2 cellular contexts compared by ENCODE assay signal in the genomic region with DNA sequence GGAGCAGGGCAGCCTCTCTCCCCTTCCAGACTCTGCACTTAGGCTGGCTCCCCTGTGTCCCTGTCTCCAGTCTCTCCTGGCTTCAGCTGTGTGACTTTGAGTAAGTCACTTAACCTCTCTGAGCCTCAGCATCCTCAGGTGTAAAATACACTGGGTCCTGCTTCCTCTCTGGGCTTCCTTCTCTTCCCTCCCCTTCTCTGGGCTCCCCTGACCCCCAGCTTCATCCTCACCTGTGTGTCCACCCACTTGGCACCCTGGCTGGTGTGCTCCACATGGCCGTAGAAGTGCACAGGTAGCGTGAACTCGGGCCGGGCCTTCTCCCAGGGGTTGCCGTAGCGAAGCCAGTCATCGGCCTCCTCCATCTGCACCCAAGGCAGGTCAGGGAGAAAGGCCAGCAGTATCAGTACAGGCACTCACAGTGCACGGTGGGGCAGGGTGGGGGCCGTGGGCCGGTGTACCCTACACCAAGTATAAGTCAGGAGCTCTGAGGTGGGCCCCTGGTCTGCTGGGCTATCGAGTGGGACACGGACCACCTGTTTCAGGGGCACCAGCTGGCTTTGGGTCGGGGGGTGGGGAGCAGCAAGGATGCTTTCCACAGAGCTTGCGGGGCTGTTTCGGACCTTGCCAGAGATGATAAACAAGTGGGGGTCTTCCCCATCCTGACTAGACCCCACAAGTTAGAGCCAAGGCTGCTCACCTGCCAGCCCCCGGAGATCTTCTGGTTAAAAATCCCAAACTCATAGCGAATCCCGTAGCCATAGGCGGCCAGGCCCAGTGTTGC.
TF ChIP-seq lines count a peak whose summit lies in the region.

No MANE protein-coding gene starts in this region.

TF ChIP-seq in SK-N-SH, 30 proteins besides CTCF, POLR2A, EP300 and RAD21:
- TF ChIP-seq MXI1 (IDR thresholded peaks at IDR 0.05; ENCODE audit: low read depth, low read length) = no peak
- TF ChIP-seq USF1 (IDR thresholded peaks at IDR 0.05; ENCODE audit: borderline replicate concordance, low read depth) = no peak
- no peak for TF ChIP-seq ELF1 (IDR thresholded peaks at IDR 0.05)
- no peak for TF ChIP-seq YY1 (IDR thresholded peaks at IDR 0.05; ENCODE audit: low read depth)
- no peak for TF ChIP-seq NRF1 (IDR thresholded peaks at IDR 0.05; ENCODE audit: low read depth, low read length)
- no peak for TF ChIP-seq RCOR1 (IDR thresholded peaks at IDR 0.05; ENCODE audit: low read length)
- TF ChIP-seq USF2 (IDR thresholded peaks at IDR 0.05; ENCODE audit: borderline replicate concordance, low read depth, low read length) = no peak
- TF ChIP-seq FOXM1 (IDR thresholded peaks at IDR 0.05; ENCODE audit: low read depth) = no peak
- TF ChIP-seq, protein P1, sequence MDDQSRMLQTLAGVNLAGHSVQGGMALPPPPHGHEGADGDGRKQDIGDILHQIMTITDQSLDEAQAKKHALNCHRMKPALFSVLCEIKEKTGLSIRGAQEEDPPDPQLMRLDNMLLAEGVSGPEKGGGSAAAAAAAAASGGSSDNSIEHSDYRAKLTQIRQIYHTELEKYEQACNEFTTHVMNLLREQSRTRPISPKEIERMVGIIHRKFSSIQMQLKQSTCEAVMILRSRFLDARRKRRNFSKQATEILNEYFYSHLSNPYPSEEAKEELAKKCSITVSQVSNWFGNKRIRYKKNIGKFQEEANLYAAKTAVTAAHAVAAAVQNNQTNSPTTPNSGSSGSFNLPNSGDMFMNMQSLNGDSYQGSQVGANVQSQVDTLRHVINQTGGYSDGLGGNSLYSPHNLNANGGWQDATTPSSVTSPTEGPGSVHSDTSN (IDR thresholded peaks at IDR 0.05) = no peak
- TF ChIP-seq EZH2phosphoT487 (IDR thresholded peaks at IDR 0.05; ENCODE audit: borderline replicate concordance, low read depth) = no peak
- no peak for TF ChIP-seq FOXJ3 (CRISPR knock-in tag; IDR thresholded peaks at IDR 0.05)
- no peak for TF ChIP-seq NFIC (IDR thresholded peaks at IDR 0.05; ENCODE audit: borderline replicate concordance)
- no peak for TF ChIP-seq TEAD4 (IDR thresholded peaks at IDR 0.05; ENCODE audit: borderline replicate concordance, insufficient read depth)
- no peak for TF ChIP-seq TAF1 (IDR thresholded peaks at IDR 0.05; ENCODE audit: borderline replicate concordance, low read depth, low read length)
- TF ChIP-seq GATA2 (CRISPR knock-in tag; IDR thresholded peaks at IDR 0.05) = no peak
- no peak for TF ChIP-seq RXRA (IDR thresholded peaks at IDR 0.05; ENCODE audit: borderline replicate concordance, low read depth)
- TF ChIP-seq JUND (IDR thresholded peaks at IDR 0.05) = no peak
- no peak for TF ChIP-seq MAX (IDR thresholded peaks at IDR 0.05; ENCODE audit: low read depth)

TF ChIP-seq in SK-N-SH treated with all-trans-retinoic acid at 6 μM for 48 hours, 23 proteins besides CTCF, POLR2A, EP300 and RAD21:
- TF ChIP-seq ZC3H10 (CRISPR knock-in tag; IDR thresholded peaks at IDR 0.05) = no peak
- TF ChIP-seq ZFP3 (CRISPR knock-in tag; IDR thresholded peaks at IDR 0.05) = no peak
- no peak for TF ChIP-seq TSHZ2 (CRISPR knock-in tag; IDR thresholded peaks at IDR 0.05)
- TF ChIP-seq, protein P2, sequence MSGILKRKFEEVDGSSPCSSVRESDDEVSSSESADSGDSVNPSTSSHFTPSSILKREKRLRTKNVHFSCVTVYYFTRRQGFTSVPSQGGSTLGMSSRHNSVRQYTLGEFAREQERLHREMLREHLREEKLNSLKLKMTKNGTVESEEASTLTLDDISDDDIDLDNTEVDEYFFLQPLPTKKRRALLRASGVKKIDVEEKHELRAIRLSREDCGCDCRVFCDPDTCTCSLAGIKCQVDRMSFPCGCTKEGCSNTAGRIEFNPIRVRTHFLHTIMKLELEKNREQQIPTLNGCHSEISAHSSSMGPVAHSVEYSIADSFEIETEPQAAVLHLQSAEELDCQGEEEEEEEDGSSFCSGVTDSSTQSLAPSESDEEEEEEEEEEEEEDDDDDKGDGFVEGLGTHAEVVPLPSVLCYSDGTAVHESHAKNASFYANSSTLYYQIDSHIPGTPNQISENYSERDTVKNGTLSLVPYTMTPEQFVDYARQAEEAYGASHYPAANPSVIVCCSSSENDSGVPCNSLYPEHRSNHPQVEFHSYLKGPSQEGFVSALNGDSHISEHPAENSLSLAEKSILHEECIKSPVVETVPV (CRISPR knock-in tag; IDR thresholded peaks at IDR 0.05) = no peak
- TF ChIP-seq PPARA (CRISPR knock-in tag; IDR thresholded peaks at IDR 0.05; ENCODE audit: borderline replicate concordance) = no peak
- no peak for TF ChIP-seq ZNF8 (CRISPR knock-in tag; IDR thresholded peaks at IDR 0.05)
- TF ChIP-seq ARNTL (CRISPR knock-in tag; IDR thresholded peaks at IDR 0.05; ENCODE audit: borderline replicate concordance, low read depth) = no peak
- no peak for TF ChIP-seq ZFP30 (CRISPR knock-in tag; IDR thresholded peaks at IDR 0.05)
- TF ChIP-seq ZNF565 (CRISPR knock-in tag; conservative IDR thresholded peaks at IDR 0.05; ENCODE audit: low read depth) = no peak
- TF ChIP-seq CREB5 (CRISPR knock-in tag; IDR thresholded peaks at IDR 0.05; ENCODE audit: low read depth) = no peak
- no peak for TF ChIP-seq OSR1 (CRISPR knock-in tag; IDR thresholded peaks at IDR 0.05)
- TF ChIP-seq POU6F1 (CRISPR knock-in tag; IDR thresholded peaks at IDR 0.05; ENCODE audit: borderline replicate concordance, low read depth) = no peak
- no peak for TF ChIP-seq PATZ1 (CRISPR knock-in tag; IDR thresholded peaks at IDR 0.05; ENCODE audit: borderline replicate concordance)
- no peak for TF ChIP-seq CSDC2 (CRISPR knock-in tag; IDR thresholded peaks at IDR 0.05)
- TF ChIP-seq SNAI2 (CRISPR knock-in tag; IDR thresholded peaks at IDR 0.05) = no peak
TF ChIP-seq in SK-N-SH treated with all-trans-retinoic acid at 6 μM for 48 hours: peak in this region for 0.
